ENCODE assay signal across 15 cellular contexts in the genomic region with DNA sequence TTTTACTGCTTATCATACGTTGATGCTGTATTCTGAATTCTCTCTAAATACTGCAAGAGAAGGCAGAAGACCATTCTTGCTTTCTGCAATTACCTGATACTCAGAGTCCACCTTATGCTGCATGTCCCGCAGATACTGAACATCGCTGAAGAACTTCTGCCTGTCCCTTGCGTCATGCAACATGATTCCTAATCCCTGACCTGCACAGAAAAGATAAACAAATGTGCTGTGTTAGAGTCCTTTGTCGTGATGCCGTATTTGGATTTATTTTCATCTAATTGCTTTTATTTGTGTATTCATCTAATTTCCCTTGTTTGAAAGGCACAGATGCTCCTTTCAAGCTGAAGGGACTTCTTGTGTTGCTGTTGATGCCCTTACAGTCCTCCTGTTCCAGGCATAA. TPM values are rescaled to one million over a fixed set of nuclear protein-coding genes. Genes with fewer than 3 reads are reported as not detected.
"Had no signal": no experiment of that assay in that cellular context is flagged by ENCODE, and none has a peak within 500 bp of the region (broad histone marks: within the 10 kb centered on the region; RNA-seq: fewer than 3 reads in every experiment).

No MANE protein-coding gene starts in this region.

- H3K4me3 ChIP-seq: dorsolateral prefrontal cortex, esophagus muscularis mucosa, left lung, smooth muscle cell, tibial artery had no signal

- DNase-seq: activated CD4-positive, alpha-beta T cell treated with anti-CD3 and anti-CD28 coated beads for 48 hours; activated CD8-positive, alpha-beta memory T cell treated with anti-CD3 and anti-CD28 coated beads for 24 hours; activated naive CD4-positive, alpha-beta T cell treated with anti-CD3 and anti-CD28 coated beads for 36 hours; dorsolateral prefrontal cortex; left lung; natural killer cell; nucleus accumbens; right cardiac atrium; stimulated activated CD4-positive, alpha-beta T cell treated with anti-CD3 and anti-CD28 coated beads, Interleukin-1b, Interleukin-23, amount 100 ng/mL, for 48 hours; tibial artery had no signal

- H3K4me1 ChIP-seq: esophagus muscularis mucosa, left lung, tibial artery had no signal

- H3K27ac ChIP-seq: dorsolateral prefrontal cortex, esophagus muscularis mucosa, left lung, tibial artery had no signal

- H3K4me2 ChIP-seq: smooth muscle cell had no signal

- FAIRE-seq: astrocyte had no signal

- ATAC-seq: left lung; natural killer cell; right cardiac atrium; stimulated activated memory B cell treated with anti-CD40 and anti-IgM and Interleukin-4, amounts not matched to agents 10 μg/mL and 1 μg/mL and 100 μg/mL, for 72 hours had no signal

- H3K36me3 ChIP-seq: esophagus muscularis mucosa, left lung, tibial artery had no signal

- H3K9me3 ChIP-seq: esophagus muscularis mucosa, left lung, tibial artery had no signal

RNA-seq across cellular contexts. Expression of a gene that starts 6.6 kb away (rescaled TPM):
- total RNA-seq: activated naive CD4-positive, alpha-beta T cell treated with anti-CD3 and anti-CD28 coated beads for 36 hours; astrocyte; progenitor cell of endocrine pancreas; right cardiac atrium; smooth muscle cell had no signal
- polyA plus RNA-seq: smooth muscle cell had no signal
